Comparison of ENCODE assay signal across 1 cellular context in genomic region chr14:105864651-105865265, GRCh38.
TF ChIP-seq lines count a peak whose summit lies in the region.

No MANE protein-coding gene starts in this region.

TF ChIP-seq in HepG2, 621 proteins besides CTCF, POLR2A, EP300 and RAD21 (continued from another document):
- TF ChIP-seq STAT6 (CRISPR knock-in tag; IDR thresholded peaks at IDR 0.05; ENCODE audit: borderline replicate concordance) (no peak), ZSCAN9 (CRISPR knock-in tag; IDR thresholded peaks at IDR 0.05; ENCODE audit: borderline replicate concordance) (no peak), PTBP1 (IDR thresholded peaks at IDR 0.05; ENCODE audit: low read depth, low read length, poor library complexity, severe bottlenecking) (no peak), SMAD9 (CRISPR knock-in tag; IDR thresholded peaks at IDR 0.05) (no peak), SAP130 (CRISPR knock-in tag; IDR thresholded peaks at IDR 0.05; ENCODE audit: low read depth) (no peak), FOXA1 (IDR thresholded peaks at IDR 0.05) (no peak), FOXA1 (CRISPR knock-in tag; IDR thresholded peaks at IDR 0.05) (no peak), ZBTB38 (CRISPR knock-in tag; IDR thresholded peaks at IDR 0.05) (no peak), ZFP36 (IDR thresholded peaks at IDR 0.05; ENCODE audit: borderline replicate concordance, low read depth, low read length, partially characterized antibody) (no peak), ZNF432 (CRISPR knock-in tag; IDR thresholded peaks at IDR 0.05; ENCODE audit: borderline replicate concordance) (no peak), ATF1 (CRISPR knock-in tag; IDR thresholded peaks at IDR 0.05) (no peak), ZMAT3 (CRISPR knock-in tag; conservative IDR thresholded peaks at IDR 0.05) (no peak)
- TF ChIP-seq, protein P1, sequence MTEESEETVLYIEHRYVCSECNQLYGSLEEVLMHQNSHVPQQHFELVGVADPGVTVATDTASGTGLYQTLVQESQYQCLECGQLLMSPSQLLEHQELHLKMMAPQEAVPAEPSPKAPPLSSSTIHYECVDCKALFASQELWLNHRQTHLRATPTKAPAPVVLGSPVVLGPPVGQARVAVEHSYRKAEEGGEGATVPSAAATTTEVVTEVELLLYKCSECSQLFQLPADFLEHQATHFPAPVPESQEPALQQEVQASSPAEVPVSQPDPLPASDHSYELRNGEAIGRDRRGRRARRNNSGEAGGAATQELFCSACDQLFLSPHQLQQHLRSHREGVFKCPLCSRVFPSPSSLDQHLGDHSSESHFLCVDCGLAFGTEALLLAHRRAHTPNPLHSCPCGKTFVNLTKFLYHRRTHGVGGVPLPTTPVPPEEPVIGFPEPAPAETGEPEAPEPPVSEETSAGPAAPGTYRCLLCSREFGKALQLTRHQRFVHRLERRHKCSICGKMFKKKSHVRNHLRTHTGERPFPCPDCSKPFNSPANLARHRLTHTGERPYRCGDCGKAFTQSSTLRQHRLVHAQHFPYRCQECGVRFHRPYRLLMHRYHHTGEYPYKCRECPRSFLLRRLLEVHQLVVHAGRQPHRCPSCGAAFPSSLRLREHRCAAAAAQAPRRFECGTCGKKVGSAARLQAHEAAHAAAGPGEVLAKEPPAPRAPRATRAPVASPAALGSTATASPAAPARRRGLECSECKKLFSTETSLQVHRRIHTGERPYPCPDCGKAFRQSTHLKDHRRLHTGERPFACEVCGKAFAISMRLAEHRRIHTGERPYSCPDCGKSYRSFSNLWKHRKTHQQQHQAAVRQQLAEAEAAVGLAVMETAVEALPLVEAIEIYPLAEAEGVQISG (CRISPR knock-in tag; IDR thresholded peaks at IDR 0.05): no peak
